ENCODE assay signal across 12 cellular contexts in the genomic region with DNA sequence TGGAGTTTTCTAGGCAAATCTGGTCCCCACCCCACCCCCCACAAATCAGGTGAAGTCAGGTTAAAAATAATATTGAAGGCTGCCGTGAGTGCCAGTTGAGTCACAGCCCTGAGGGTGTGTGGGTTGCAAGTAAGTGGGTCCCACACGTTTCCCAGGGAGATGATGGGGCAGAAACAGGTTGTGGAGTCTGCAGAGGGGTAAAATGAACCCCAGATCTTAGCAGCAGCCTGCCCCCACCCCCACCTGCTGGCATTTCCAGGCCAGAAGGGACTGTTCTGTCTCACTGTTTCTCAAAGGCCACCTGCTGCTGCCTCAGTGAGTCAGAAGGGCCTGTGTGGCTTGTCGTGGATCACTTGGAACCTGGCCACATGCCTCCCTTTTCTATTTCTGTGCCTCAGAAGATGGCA. TPM values are rescaled to one million over a fixed set of nuclear protein-coding genes. Genes with fewer than 3 reads are reported as not detected.
A peak's percentile ranks its signal among the peaks of the same experiment; 100 is the strongest.
DNase-seq lines count a peak whose midpoint lies in the region; ATAC-seq and TF ChIP-seq lines count a peak whose summit lies in the region.
"Had no signal": no experiment of that assay in that cellular context is flagged by ENCODE, and none has a peak within 500 bp of the region (broad histone marks: within the 10 kb centered on the region; RNA-seq: fewer than 3 reads in every experiment).

No MANE protein-coding gene starts in this region.

- no peak for TF ChIP-seq RAD21 in SK-N-SH (IDR thresholded peaks at IDR 0.05; ENCODE audit: low read length)

- no peaks in the 10 kb centered on the region for H3K27me3 Mint-ChIP-seq in CD4-positive, alpha-beta T cell

- POLR2A ChIA-PET in SK-N-SH (lab: Yijun Ruan, JAX): no interaction called here
- POLR2A ChIA-PET in CD4-positive, alpha-beta T cell (lab: Charles Lee): no interaction called here

- TF ChIP-seq EP300 in SK-N-SH (IDR thresholded peaks at IDR 0.05; ENCODE audit: borderline replicate concordance in 1 of 2, low read depth in 1 of 2, low read length in 1 of 2): no peak

- H3K79me2 ChIP-seq in SK-N-SH (ENCODE audit: insufficient read depth): no peaks in the 10 kb centered on the region

- no peaks in the 10 kb centered on the region for H3F3A ChIP-seq in SK-N-SH (replicated peaks; ENCODE audit: insufficient read depth)

- H3K4me1 ChIP-seq in SK-N-SH (ENCODE audit: control insufficient read depth in 1 of 2, insufficient read depth in 2 of 2, low read depth in 1 of 2, low read length in 1 of 2): peaks cover 0 to 5% of the 10 kb centered on the region in 2 experiments; a peak in 2 of 4 replicates
- no peaks in the 10 kb centered on the region for H3K4me1 ChIP-seq in testis

- no peak overlapping the region for H3K9ac ChIP-seq in SK-N-SH

- H3K36me3 ChIP-seq in SK-N-SH (replicated peaks in 1 of 2; ENCODE audit: control insufficient read depth in 1 of 2, insufficient read depth in 2 of 2, low read length in 1 of 2): no peaks in the 10 kb centered on the region
- H3K36me3 ChIP-seq in testis (ENCODE audit: low read depth, missing control alignments): no peaks in the 10 kb centered on the region

- no peak for ATAC-seq in SK-N-SH treated with all-trans-retinoic acid at 6 μM for 48 hours
- no peak for ATAC-seq in CD4-positive, alpha-beta T cell (ENCODE audit: poor library complexity)

- CTCF ChIA-PET in SK-N-SH (lab: Yijun Ruan, JAX): interaction anchor here (4.4 kb wide), 1 partner anchor 10 kb away, joined by 31 read pairs; no protein-coding TSS in a partner anchor
- CTCF ChIA-PET in CD4-positive, alpha-beta T cell (lab: Charles Lee): no interaction called here

- TF ChIP-seq CTCF in SK-N-SH (IDR thresholded peaks at IDR 0.05) (no peak), epithelial cell of esophagus (IDR thresholded peaks at IDR 0.05; ENCODE audit: insufficient read depth, low read depth, low read length, missing control alignments) (no peak), testis (IDR thresholded peaks at IDR 0.05) (no peak)
- no peak for TF ChIP-seq CTCF in CD4-positive, alpha-beta T cell (IDR thresholded peaks at IDR 0.05)

- no peak overlapping the region for H3K27ac Mint-ChIP-seq in CD4-positive, alpha-beta T cell
- H3K27ac Mint-ChIP-seq: dendritic cell treated with granulocyte-macrophage colony-stimulating factor and Interleukin-4, amounts not matched to agents 40 ng/mL and 50 ng/mL, for 4 days had no signal

- no peak overlapping the region for H3K4me2 ChIP-seq in SK-N-SH

- H3K27me3 ChIP-seq in SK-N-SH (ENCODE audit: insufficient read depth) (no peaks in the 10 kb centered on the region), testis (no peaks in the 10 kb centered on the region)
- no peaks in the 10 kb centered on the region for H3K27me3 ChIP-seq in CD4-positive, alpha-beta T cell (ENCODE audit: control insufficient read depth, insufficient read depth, low read length)

- no peak overlapping the region for H2AFZ ChIP-seq in SK-N-SH (ENCODE audit: low read depth)

- H3K4me3 Mint-ChIP-seq in CD4-positive, alpha-beta T cell: no peak overlapping the region
- H3K4me3 Mint-ChIP-seq: dendritic cell treated with granulocyte-macrophage colony-stimulating factor and Interleukin-4, amounts not matched to agents 40 ng/mL and 50 ng/mL, for 4 days had no signal

- no peak for TF ChIP-seq POLR2A in testis (IDR thresholded peaks at IDR 0.05)

- H3K27ac ChIP-seq in SK-N-SH (ENCODE audit: low read depth in 2 of 2, low read length in 1 of 2): no peak overlapping the region
- no peak overlapping the region for H3K27ac ChIP-seq in CD4-positive, alpha-beta T cell (ENCODE audit: low read depth, low read length)
- H3K27ac ChIP-seq in testis: no peak overlapping the region
- H3K27ac ChIP-seq: 22Rv1 had no signal

- intact Hi-C loops in CD4-positive, alpha-beta T cell (cut with DNase I, micrococcal nuclease): no loop called here
- intact Hi-C loops in testis (cut with DNase I; ENCODE audit: low total_unique reads): no loop called here

- H3K9me2 ChIP-seq in SK-N-SH: no peaks in the 10 kb centered on the region

- DNase-seq in SK-N-SH (no peak), epithelial cell of esophagus (ENCODE audit: low read depth) (peak; percentile 88), ureter (ENCODE audit: low spot score) (no peak), testis (no peak)
- peak; percentile 67 to 72 for DNase-seq in activated CD4-positive, alpha-beta T cell treated with anti-CD3 and anti-CD28 coated beads, Interleukin-2, amount 50 U/mL, for 48 hours
- DNase-seq in stimulated activated CD8-positive, alpha-beta memory T cell treated with anti-CD3 and anti-CD28 coated beads, Interleukin-2, amount 100 ng/mL, for 48 hours (ENCODE audit: low read depth in 2 of 2): peak; percentile 18 to 52
- no peak for DNase-seq in CD4-positive, alpha-beta T cell
- DNase-seq: Calu3, GOT3 had no signal

- WGBS in SK-N-SH (ENCODE audit: low lambda C conversion rate): 52% methylated on average over 3 of the region's 3 CpGs
- WGBS in testis, 2 donors: 70 to 74% methylated on average over 3 of the region's 3 CpGs

- peaks cover 16% of the 10 kb centered on the region for H3K4me1 Mint-ChIP-seq in CD4-positive, alpha-beta T cell (ENCODE audit: low read depth)

- H3K4me3 ChIP-seq in SK-N-SH (ENCODE audit: low read depth in 2 of 2, low read length in 1 of 2): no peak overlapping the region
- no peak overlapping the region for H3K4me3 ChIP-seq in epithelial cell of esophagus (ENCODE audit: low read length)
- H3K4me3 ChIP-seq in testis: peak overlapping the region in 1 of 2 donors; percentile 15

- no peaks in the 10 kb centered on the region for H4K20me1 ChIP-seq in SK-N-SH (ENCODE audit: insufficient read depth)

- H3K9me3 ChIP-seq in SK-N-SH: no peaks in the 10 kb centered on the region
- no peaks in the 10 kb centered on the region for H3K9me3 ChIP-seq in CD4-positive, alpha-beta T cell (ENCODE audit: control insufficient read depth, low read length)
- H3K9me3 ChIP-seq in testis: no peaks in the 10 kb centered on the region

- no peaks in the 10 kb centered on the region for H3K36me3 Mint-ChIP-seq in CD4-positive, alpha-beta T cell (ENCODE audit: low read depth)

- no peaks in the 10 kb centered on the region for H3K9me3 Mint-ChIP-seq in CD4-positive, alpha-beta T cell
- H3K9me3 Mint-ChIP-seq: dendritic cell treated with granulocyte-macrophage colony-stimulating factor and Interleukin-4, amounts not matched to agents 40 ng/mL and 50 ng/mL, for 4 days had no signal

TF ChIP-seq in SK-N-SH, 30 proteins besides CTCF, POLR2A, EP300 and RAD21 (continues in another document):
- TF ChIP-seq MAX (IDR thresholded peaks at IDR 0.05; ENCODE audit: low read depth): no peak

TF ChIP-seq in SK-N-SH treated with all-trans-retinoic acid at 6 μM for 48 hours, 23 proteins besides CTCF, POLR2A, EP300 and RAD21 (continues in another document):
- TF ChIP-seq, protein P1, sequence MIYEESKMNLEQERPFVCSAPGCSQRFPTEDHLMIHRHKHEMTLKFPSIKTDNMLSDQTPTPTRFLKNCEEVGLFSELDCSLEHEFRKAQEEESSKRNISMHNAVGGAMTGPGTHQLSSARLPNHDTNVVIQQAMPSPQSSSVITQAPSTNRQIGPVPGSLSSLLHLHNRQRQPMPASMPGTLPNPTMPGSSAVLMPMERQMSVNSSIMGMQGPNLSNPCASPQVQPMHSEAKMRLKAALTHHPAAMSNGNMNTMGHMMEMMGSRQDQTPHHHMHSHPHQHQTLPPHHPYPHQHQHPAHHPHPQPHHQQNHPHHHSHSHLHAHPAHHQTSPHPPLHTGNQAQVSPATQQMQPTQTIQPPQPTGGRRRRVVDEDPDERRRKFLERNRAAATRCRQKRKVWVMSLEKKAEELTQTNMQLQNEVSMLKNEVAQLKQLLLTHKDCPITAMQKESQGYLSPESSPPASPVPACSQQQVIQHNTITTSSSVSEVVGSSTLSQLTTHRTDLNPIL (CRISPR knock-in tag; IDR thresholded peaks at IDR 0.05; ENCODE audit: low read depth): no peak
- TF ChIP-seq ZNF8 (CRISPR knock-in tag; IDR thresholded peaks at IDR 0.05) (no peak), GLIS3 (CRISPR knock-in tag; IDR thresholded peaks at IDR 0.05) (no peak), OSR1 (CRISPR knock-in tag; IDR thresholded peaks at IDR 0.05) (no peak), ZFP30 (CRISPR knock-in tag; IDR thresholded peaks at IDR 0.05) (no peak), ISL1 (CRISPR knock-in tag; IDR thresholded peaks at IDR 0.05) (no peak), RARB (CRISPR knock-in tag; IDR thresholded peaks at IDR 0.05) (no peak), TCF4 (CRISPR knock-in tag; IDR thresholded peaks at IDR 0.05; ENCODE audit: borderline replicate concordance) (no peak), ZFP3 (CRISPR knock-in tag; IDR thresholded peaks at IDR 0.05) (no peak)
- TF ChIP-seq, protein P2, sequence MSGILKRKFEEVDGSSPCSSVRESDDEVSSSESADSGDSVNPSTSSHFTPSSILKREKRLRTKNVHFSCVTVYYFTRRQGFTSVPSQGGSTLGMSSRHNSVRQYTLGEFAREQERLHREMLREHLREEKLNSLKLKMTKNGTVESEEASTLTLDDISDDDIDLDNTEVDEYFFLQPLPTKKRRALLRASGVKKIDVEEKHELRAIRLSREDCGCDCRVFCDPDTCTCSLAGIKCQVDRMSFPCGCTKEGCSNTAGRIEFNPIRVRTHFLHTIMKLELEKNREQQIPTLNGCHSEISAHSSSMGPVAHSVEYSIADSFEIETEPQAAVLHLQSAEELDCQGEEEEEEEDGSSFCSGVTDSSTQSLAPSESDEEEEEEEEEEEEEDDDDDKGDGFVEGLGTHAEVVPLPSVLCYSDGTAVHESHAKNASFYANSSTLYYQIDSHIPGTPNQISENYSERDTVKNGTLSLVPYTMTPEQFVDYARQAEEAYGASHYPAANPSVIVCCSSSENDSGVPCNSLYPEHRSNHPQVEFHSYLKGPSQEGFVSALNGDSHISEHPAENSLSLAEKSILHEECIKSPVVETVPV (CRISPR knock-in tag; IDR thresholded peaks at IDR 0.05): no peak

RNA-seq across cellular contexts. Expression of gene SMNDC1, which starts 59.8 kb away (rescaled TPM):
- 13.3 and 14.2 TPM in 2 replicates for polyA plus RNA-seq in SK-N-SH (2012; rRNA removed)
- 15.5 and 22.5 TPM in 2 replicates for polyA plus RNA-seq in SK-N-SH (2012; cell fraction: cytosol; rRNA removed)
- polyA plus RNA-seq in SK-N-SH (2012; cell fraction: nucleus; rRNA removed): 8.8 and 15.4 TPM in 2 replicates
- 27.9 TPM for total RNA-seq in ureter
- 10 to 100 TPM; 40.2 to 48.1 TPM for total RNA-seq in CD4-positive, alpha-beta T cell
- 10 to 100 TPM; 16.4 to 20.9 TPM for total RNA-seq in testis
- 33.2 TPM for polyA plus RNA-seq in testis (ENCODE audit: insufficient read depth, low read depth, low replicate concordance)

Comparison
In these comparisons a context has a peak if more than half of its experiments do, and no peak if none do; other contexts are left out.
1. DNase-seq: peak in activated CD4-positive, alpha-beta T cell treated with anti-CD3 and anti-CD28 coated beads, Interleukin-2, amount 50 U/mL, for 48 hours (2 of 2), epithelial cell of esophagus (single experiment) and stimulated activated CD8-positive, alpha-beta memory T cell treated with anti-CD3 and anti-CD28 coated beads, Interleukin-2, amount 100 ng/mL, for 48 hours (2 of 2); none in SK-N-SH (single experiment), ureter (single experiment), CD4-positive, alpha-beta T cell (0 of 10) and testis (single experiment).